ENCODE assay signal across 1 cellular context in the genomic region with DNA sequence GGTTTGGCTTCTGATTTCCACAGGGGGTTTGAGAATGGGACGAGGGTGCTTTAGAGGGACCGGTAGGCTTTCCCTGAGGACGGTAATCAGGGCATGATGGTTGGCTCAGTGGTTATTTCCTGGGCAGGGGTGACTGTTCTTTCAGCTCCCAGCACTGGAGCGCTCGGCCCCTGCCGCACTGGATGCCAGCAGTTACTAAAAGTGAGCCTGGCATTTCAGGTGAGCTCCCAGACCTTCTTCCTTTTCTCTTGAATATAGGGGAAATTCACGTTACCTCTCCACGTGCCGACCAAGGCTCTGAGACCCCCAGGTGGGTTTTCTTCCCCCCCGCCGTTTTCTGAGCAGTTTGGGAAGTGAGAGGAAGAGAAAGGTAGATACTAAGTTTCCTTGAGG.
TF ChIP-seq lines count a peak whose summit lies in the region.

No MANE protein-coding gene starts in this region.

TF ChIP-seq in GM23338, 12 proteins besides CTCF, POLR2A, EP300 and RAD21 (continued from another document):
- TF ChIP-seq, protein P1, sequence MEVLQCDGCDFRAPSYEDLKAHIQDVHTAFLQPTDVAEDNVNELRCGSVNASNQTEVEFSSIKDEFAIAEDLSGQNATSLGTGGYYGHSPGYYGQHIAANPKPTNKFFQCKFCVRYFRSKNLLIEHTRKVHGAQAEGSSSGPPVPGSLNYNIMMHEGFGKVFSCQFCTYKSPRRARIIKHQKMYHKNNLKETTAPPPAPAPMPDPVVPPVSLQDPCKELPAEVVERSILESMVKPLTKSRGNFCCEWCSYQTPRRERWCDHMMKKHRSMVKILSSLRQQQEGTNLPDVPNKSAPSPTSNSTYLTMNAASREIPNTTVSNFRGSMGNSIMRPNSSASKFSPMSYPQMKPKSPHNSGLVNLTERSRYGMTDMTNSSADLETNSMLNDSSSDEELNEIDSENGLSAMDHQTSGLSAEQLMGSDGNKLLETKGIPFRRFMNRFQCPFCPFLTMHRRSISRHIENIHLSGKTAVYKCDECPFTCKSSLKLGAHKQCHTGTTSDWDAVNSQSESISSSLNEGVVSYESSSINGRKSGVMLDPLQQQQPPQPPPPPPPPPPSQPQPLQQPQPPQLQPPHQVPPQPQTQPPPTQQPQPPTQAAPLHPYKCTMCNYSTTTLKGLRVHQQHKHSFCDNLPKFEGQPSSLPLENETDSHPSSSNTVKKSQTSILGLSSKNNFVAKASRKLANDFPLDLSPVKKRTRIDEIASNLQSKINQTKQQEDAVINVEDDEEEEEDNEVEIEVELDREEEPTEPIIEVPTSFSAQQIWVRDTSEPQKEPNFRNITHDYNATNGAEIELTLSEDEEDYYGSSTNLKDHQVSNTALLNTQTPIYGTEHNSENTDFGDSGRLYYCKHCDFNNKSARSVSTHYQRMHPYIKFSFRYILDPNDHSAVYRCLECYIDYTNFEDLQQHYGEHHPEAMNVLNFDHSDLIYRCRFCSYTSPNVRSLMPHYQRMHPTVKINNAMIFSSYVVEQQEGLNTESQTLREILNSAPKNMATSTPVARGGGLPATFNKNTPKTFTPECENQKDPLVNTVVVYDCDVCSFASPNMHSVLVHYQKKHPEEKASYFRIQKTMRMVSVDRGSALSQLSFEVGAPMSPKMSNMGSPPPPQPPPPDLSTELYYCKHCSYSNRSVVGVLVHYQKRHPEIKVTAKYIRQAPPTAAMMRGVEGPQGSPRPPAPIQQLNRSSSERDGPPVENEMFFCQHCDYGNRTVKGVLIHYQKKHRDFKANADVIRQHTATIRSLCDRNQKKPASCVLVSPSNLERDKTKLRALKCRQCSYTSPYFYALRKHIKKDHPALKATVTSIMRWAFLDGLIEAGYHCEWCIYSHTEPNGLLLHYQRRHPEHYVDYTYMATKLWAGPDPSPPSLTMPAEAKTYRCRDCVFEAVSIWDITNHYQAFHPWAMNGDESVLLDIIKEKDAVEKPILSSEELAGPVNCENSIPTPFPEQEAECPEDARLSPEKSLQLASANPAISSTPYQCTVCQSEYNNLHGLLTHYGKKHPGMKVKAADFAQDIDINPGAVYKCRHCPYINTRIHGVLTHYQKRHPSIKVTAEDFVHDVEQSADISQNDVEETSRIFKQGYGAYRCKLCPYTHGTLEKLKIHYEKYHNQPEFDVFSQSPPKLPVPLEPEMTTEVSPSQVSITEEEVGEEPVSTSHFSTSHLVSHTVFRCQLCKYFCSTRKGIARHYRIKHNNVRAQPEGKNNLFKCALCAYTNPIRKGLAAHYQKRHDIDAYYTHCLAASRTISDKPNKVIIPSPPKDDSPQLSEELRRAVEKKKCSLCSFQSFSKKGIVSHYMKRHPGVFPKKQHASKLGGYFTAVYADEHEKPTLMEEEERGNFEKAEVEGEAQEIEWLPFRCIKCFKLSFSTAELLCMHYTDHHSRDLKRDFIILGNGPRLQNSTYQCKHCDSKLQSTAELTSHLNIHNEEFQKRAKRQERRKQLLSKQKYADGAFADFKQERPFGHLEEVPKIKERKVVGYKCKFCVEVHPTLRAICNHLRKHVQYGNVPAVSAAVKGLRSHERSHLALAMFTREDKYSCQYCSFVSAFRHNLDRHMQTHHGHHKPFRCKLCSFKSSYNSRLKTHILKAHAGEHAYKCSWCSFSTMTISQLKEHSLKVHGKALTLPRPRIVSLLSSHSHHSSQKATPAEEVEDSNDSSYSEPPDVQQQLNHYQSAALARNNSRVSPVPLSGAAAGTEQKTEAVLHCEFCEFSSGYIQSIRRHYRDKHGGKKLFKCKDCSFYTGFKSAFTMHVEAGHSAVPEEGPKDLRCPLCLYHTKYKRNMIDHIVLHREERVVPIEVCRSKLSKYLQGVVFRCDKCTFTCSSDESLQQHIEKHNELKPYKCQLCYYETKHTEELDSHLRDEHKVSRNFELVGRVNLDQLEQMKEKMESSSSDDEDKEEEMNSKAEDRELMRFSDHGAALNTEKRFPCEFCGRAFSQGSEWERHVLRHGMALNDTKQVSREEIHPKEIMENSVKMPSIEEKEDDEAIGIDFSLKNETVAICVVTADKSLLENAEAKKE (CRISPR knock-in tag; IDR thresholded peaks at IDR 0.05), result no peak
- TF ChIP-seq, protein P2, sequence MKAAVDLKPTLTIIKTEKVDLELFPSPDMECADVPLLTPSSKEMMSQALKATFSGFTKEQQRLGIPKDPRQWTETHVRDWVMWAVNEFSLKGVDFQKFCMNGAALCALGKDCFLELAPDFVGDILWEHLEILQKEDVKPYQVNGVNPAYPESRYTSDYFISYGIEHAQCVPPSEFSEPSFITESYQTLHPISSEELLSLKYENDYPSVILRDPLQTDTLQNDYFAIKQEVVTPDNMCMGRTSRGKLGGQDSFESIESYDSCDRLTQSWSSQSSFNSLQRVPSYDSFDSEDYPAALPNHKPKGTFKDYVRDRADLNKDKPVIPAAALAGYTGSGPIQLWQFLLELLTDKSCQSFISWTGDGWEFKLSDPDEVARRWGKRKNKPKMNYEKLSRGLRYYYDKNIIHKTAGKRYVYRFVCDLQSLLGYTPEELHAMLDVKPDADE (IDR thresholded peaks at IDR 0.05), result no peak
- no peak for TF ChIP-seq NANOG (IDR thresholded peaks at IDR 0.05; ENCODE audit: borderline replicate concordance)
- TF ChIP-seq, protein P3, sequence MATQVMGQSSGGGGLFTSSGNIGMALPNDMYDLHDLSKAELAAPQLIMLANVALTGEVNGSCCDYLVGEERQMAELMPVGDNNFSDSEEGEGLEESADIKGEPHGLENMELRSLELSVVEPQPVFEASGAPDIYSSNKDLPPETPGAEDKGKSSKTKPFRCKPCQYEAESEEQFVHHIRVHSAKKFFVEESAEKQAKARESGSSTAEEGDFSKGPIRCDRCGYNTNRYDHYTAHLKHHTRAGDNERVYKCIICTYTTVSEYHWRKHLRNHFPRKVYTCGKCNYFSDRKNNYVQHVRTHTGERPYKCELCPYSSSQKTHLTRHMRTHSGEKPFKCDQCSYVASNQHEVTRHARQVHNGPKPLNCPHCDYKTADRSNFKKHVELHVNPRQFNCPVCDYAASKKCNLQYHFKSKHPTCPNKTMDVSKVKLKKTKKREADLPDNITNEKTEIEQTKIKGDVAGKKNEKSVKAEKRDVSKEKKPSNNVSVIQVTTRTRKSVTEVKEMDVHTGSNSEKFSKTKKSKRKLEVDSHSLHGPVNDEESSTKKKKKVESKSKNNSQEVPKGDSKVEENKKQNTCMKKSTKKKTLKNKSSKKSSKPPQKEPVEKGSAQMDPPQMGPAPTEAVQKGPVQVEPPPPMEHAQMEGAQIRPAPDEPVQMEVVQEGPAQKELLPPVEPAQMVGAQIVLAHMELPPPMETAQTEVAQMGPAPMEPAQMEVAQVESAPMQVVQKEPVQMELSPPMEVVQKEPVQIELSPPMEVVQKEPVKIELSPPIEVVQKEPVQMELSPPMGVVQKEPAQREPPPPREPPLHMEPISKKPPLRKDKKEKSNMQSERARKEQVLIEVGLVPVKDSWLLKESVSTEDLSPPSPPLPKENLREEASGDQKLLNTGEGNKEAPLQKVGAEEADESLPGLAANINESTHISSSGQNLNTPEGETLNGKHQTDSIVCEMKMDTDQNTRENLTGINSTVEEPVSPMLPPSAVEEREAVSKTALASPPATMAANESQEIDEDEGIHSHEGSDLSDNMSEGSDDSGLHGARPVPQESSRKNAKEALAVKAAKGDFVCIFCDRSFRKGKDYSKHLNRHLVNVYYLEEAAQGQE (IDR thresholded peaks at IDR 0.05; ENCODE audit: unreplicated experiment), result no peak
